8 cellular contexts compared by ENCODE assay signal in the genomic region with DNA sequence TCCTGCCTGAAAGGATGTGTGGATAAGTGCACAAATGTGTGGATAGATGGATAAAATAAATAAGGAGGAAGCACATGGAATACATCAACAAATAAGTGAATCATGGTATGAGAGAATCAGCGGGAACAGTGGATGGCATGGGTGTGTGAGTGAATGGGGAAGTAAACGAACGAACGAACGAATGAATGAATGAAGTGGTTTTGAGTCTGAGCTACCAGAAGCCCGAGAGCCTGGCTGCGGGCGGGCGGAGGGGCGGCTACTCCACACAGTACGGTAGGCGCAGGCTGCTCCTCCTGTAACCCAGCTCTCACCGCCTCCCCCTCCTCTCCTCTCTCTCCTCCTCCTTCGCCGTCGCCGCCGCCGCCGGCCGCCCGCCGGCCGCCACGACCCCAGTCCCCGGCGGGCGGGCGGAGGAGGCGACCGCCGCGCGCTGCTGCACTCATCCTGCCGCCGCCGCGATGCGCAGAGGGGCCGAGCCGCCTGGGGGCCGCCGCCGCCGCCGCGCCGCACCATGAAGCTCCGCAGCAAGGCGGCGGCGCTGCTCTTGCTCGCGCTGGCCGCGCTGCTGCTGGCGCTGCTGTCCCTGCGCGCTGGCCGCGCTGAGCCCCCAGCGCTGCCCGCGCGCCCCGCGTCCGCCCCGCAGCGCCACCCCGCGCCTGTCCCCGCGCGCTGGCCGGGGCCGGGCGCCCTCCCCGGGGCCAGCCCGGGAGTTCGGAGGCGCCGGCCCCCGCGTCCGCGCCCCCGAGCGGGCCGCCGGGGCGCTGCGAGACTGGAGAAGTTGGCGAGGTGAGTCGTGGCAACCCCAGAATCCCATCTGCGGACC. TPM values are rescaled to one million over a fixed set of nuclear protein-coding genes. Genes with fewer than 3 reads are reported as not detected.
A peak's percentile ranks its signal among the peaks of the same experiment; 100 is the strongest.
DNase-seq lines count a peak whose midpoint lies in the region; ATAC-seq and TF ChIP-seq lines count a peak whose summit lies in the region.

A gene with protein sequence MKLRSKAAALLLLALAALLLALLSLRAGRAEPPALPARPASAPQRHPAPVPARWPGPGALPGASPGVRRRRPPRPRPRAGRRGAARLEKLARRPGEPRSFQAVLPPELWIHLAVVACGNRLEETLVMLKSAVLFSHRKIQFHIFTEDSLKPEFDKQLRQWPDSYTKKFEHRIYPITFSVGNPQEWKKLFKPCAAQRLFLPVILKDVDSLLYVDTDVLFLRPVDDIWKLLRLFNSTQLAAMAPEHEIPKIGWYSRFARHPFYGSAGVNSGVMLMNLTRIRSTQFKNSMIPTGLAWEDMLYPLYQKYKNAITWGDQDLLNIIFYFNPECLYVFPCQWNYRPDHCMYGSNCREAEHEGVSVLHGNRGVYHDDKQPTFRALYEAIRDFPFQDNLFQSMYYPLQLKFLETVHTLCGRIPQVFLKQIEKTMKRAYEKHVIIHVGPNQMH (plus strand): TSS at position 324 of the 823 bp plus-strand sequence. CDS start 188 bp downstream, at position 512.

- peak within 1 kb of the TSS; percentile 64 for H3K4me3 Mint-ChIP-seq in activated CD4-positive, alpha-beta memory T cell treated with anti-CD3 and anti-CD28 coated beads for 36 hours
- peak within 1 kb of the TSS; percentile 73 for H3K4me3 Mint-ChIP-seq in mesothelial cell of epicardium

- TF ChIP-seq POLR2A in erythroblast (IDR thresholded peaks at IDR 0.05; ENCODE audit: low read length) = no peak

- H3K27ac Mint-ChIP-seq in activated CD4-positive, alpha-beta memory T cell treated with anti-CD3 and anti-CD28 coated beads for 36 hours = no peak within 1 kb of the TSS
- peak within 1 kb of the TSS; percentile 84 for H3K27ac Mint-ChIP-seq in mesothelial cell of epicardium

- peaks cover 66% of the 10 kb centered on the region for H3K27me3 Mint-ChIP-seq in activated CD4-positive, alpha-beta memory T cell treated with anti-CD3 and anti-CD28 coated beads for 36 hours
- H3K27me3 Mint-ChIP-seq in mesothelial cell of epicardium (ENCODE audit: low read depth) = peaks cover 27% of the 10 kb centered on the region

- ATAC-seq in GM21423 (IDR thresholded peaks at IDR 0.05; ENCODE audit: unreplicated experiment) = no peak

- CTCF ChIA-PET in activated CD4-positive, alpha-beta memory T cell treated with anti-CD3 and anti-CD28 coated beads for 36 hours (lab: Charles Lee) = interaction anchor here (0.8 to 1.2 kb wide), 3 partner anchors 9 to 40 kb away, joined by 3 read pairs; partner anchors contain the start of gene SHQ1

- POLR2A ChIA-PET in activated CD4-positive, alpha-beta memory T cell treated with anti-CD3 and anti-CD28 coated beads for 36 hours (lab: Charles Lee) = interaction anchor here (1.3 kb wide), 1 partner anchor 25 kb away, joined by 3 read pairs; no protein-coding TSS in a partner anchor

- peak within 1 kb of the TSS; percentile 53 for H3K4me3 ChIP-seq in HFF-Myc (replicated peaks; ENCODE audit: low read depth, low read length)

- H3K36me3 Mint-ChIP-seq in activated CD4-positive, alpha-beta memory T cell treated with anti-CD3 and anti-CD28 coated beads for 36 hours = no peaks in the 10 kb centered on the region
- H3K36me3 Mint-ChIP-seq in mesothelial cell of epicardium = no peaks in the 10 kb centered on the region

- peaks cover 5% of the 10 kb centered on the region for H3K9me3 Mint-ChIP-seq in activated CD4-positive, alpha-beta memory T cell treated with anti-CD3 and anti-CD28 coated beads for 36 hours
- H3K9me3 Mint-ChIP-seq in mesothelial cell of epicardium = peaks cover 4% of the 10 kb centered on the region

- intact Hi-C loops in activated CD4-positive, alpha-beta memory T cell treated with anti-CD3 and anti-CD28 coated beads for 36 hours (cut with micrococcal nuclease) = loop anchor here (5.0 kb wide), 1 partner anchor 41 kb away; the partner anchor contains the start of gene SHQ1

- TF ChIP-seq CTCF in HFF-Myc (IDR thresholded peaks at IDR 0.05; ENCODE audit: low read depth, low read length, missing control alignments) = no peak
- no peak for TF ChIP-seq CTCF in mesothelial cell of epicardium (IDR thresholded peaks at IDR 0.05; ENCODE audit: unreplicated experiment)

- peak; percentile 74 for DNase-seq in EH (ENCODE audit: low read depth)
- no peak for DNase-seq in HFF-Myc (ENCODE audit: extremely low read depth, low read depth)
- peak; percentile 61 for DNase-seq in NCI-H2227 (lab: John Stamatoyannopoulos, UW; ENCODE audit: unreplicated experiment)
- DNase-seq in activated CD4-positive, alpha-beta memory T cell treated with anti-CD3 and anti-CD28 coated beads for 36 hours = peak; percentile 44
- DNase-seq in erythroblast (lab: John Stamatoyannopoulos, UW) = peak; percentile 31 to 48
- DNase-seq in mesothelial cell of epicardium (ENCODE audit: low spot score in 2 of 2, unreplicated experiment in 2 of 2) = peak; percentile 46 to 73
- peak; percentile 1 for DNase-seq in stimulated activated naive CD4-positive, alpha-beta T cell treated with Interleukin-2 at 50 U/mL for 16 hours (lab: John Stamatoyannopoulos, UW)

- H3K4me1 Mint-ChIP-seq in activated CD4-positive, alpha-beta memory T cell treated with anti-CD3 and anti-CD28 coated beads for 36 hours (ENCODE audit: low read depth) = peaks cover 17% of the 10 kb centered on the region
- H3K4me1 Mint-ChIP-seq in mesothelial cell of epicardium = peaks cover 52% of the 10 kb centered on the region

RNA-seq across cellular contexts. Expression of the gene that starts here (rescaled TPM):
- not detected for total RNA-seq in activated CD4-positive, alpha-beta memory T cell treated with anti-CD3 and anti-CD28 coated beads for 36 hours
- total RNA-seq in mesothelial cell of epicardium = 30.5 to 33.7 TPM (median 32.8 TPM) in 3 replicates

Comparison
In these comparisons a context has a peak if more than half of its experiments do, and no peak if none do; other contexts are left out.
1. RNA of the gene that starts here (total RNA-seq): 30.5 to 33.7 TPM in mesothelial cell of epicardium; not detected in activated CD4-positive, alpha-beta memory T cell treated with anti-CD3 and anti-CD28 coated beads for 36 hours; every median in the first group is over 10 times any median in the second.
2. Peak in DNase-seq in activated CD4-positive, alpha-beta memory T cell treated with anti-CD3 and anti-CD28 coated beads for 36 hours; RNA of the gene not detected or under 1 TPM.